ENCODE assay signal across 15 cellular contexts in genomic region chr19:47625650-47626049, GRCh38. TPM values are rescaled to one million over a fixed set of nuclear protein-coding genes. Genes with fewer than 3 reads are reported as not detected.
DNase-seq lines count a peak whose midpoint lies in the region; ATAC-seq and FAIRE-seq lines count a peak whose summit lies in the region.
"Had no signal": no experiment of that assay in that cellular context is flagged by ENCODE, and none has a peak within 500 bp of the region (broad histone marks: within the 10 kb centered on the region; RNA-seq: fewer than 3 reads in every experiment).

No MANE protein-coding gene starts in this region.

- peaks cover 18% of the 10 kb centered on the region for H3K4me1 Mint-ChIP-seq in memory B cell

- H3K4me3 Mint-ChIP-seq in memory B cell = no peak overlapping the region
- H3K4me3 Mint-ChIP-seq: activated B cell treated with CpG ODN at 0.5 μM for 24 hours; activated naive CD4-positive, alpha-beta T cell treated with anti-CD3 and anti-CD28 coated beads, Interleukin-2, amount 10 ng/mL, durations not matched to agents 7 days and 5 days had no signal

- H3K9me3 Mint-ChIP-seq in memory B cell = no peaks in the 10 kb centered on the region
- H3K9me3 Mint-ChIP-seq: activated B cell treated with CpG ODN at 0.5 μM for 24 hours; activated naive CD4-positive, alpha-beta T cell treated with anti-CD3 and anti-CD28 coated beads, Interleukin-2, amount 10 ng/mL, durations not matched to agents 7 days and 5 days had no signal

- peaks cover 27% of the 10 kb centered on the region for H3K4me1 ChIP-seq in HUES64 (ENCODE audit: insufficient read depth, low read length)
- peaks cover 28 to 35% of the 10 kb centered on the region in 2 donors for H3K4me1 ChIP-seq in duodenal mucosa (ENCODE audit: control insufficient read depth in 1 of 2, insufficient read depth in 2 of 2, low read length in 2 of 2)
- H3K4me1 ChIP-seq in small intestine (ENCODE audit: control insufficient read depth in 2 of 2, insufficient read depth in 1 of 2, low read depth in 1 of 2, low read length in 1 of 2) = peaks cover 2 to 3% of the 10 kb centered on the region in 2 donors
- H3K4me1 ChIP-seq: prostate gland had no signal

- H3K27ac ChIP-seq in HUES64 (ENCODE audit: low read depth, low read length) (0 out of 2 replicates have a peak overlapping the region, but pooled peaks have one; percentile 13), duodenal mucosa (ENCODE audit: low read depth, low read length) (peak overlapping the region; percentile 13), small intestine (ENCODE audit: low read depth in 1 of 2, low read length in 1 of 2) (peak overlapping the region; percentile 3 to 55)
- H3K27ac ChIP-seq: foreskin keratinocyte, prostate gland had no signal

- H3K27me3 ChIP-seq in HUES64 (ENCODE audit: insufficient read depth, low read length) (no peaks in the 10 kb centered on the region), duodenal mucosa (ENCODE audit: control insufficient read depth in 1 of 2, insufficient read depth in 2 of 2, low read length in 2 of 2) (no peaks in the 10 kb centered on the region), small intestine (ENCODE audit: control insufficient read depth in 2 of 2, insufficient read depth in 2 of 2, low read length in 2 of 2) (no peaks in the 10 kb centered on the region)
- H3K27me3 ChIP-seq: foreskin keratinocyte, stomach had no signal

- no peak for ATAC-seq in memory B cell (ENCODE audit: low read depth)
- ATAC-seq in HG02642 (IDR thresholded peaks at IDR 0.05; ENCODE audit: poor library complexity, unreplicated experiment) = no peak
- no peak for ATAC-seq in left colon
- ATAC-seq: foreskin keratinocyte had no signal

- FAIRE-seq in small intestine (lab: Jason Lieb, UNC) = no peak

- intact Hi-C loops in left colon (cut with DNase I, micrococcal nuclease) = no loop called here

- no peaks in the 10 kb centered on the region for H3K9me3 ChIP-seq in HUES64 (ENCODE audit: insufficient read depth, low read depth, low read length)
- H3K9me3 ChIP-seq in duodenal mucosa (ENCODE audit: control insufficient read depth in 1 of 2, low read length in 2 of 2) = no peaks in the 10 kb centered on the region
- H3K9me3 ChIP-seq in small intestine (ENCODE audit: control insufficient read depth, low read depth) = no peaks in the 10 kb centered on the region
- H3K9me3 ChIP-seq: prostate gland, stomach had no signal

- H3K36me3 Mint-ChIP-seq in memory B cell = peaks cover 25% of the 10 kb centered on the region
- H3K36me3 Mint-ChIP-seq: activated naive CD4-positive, alpha-beta T cell treated with anti-CD3 and anti-CD28 coated beads, Interleukin-2, amount 10 ng/mL, durations not matched to agents 7 days and 5 days had no signal

- H3K4me3 ChIP-seq in HUES64 (ENCODE audit: low read length) = no peak overlapping the region
- H3K4me3 ChIP-seq in duodenal mucosa (ENCODE audit: low read depth in 1 of 2, low read length in 2 of 2) = no peak overlapping the region
- no peak overlapping the region for H3K4me3 ChIP-seq in small intestine (ENCODE audit: low read depth in 1 of 2, low read length in 2 of 2)
- H3K4me3 ChIP-seq: prostate gland, stomach had no signal

- H3K36me3 ChIP-seq in HUES64 (ENCODE audit: insufficient read depth, low read length) = peaks cover 3% of the 10 kb centered on the region; the same call in 1 of the 2 replicates
- no peaks in the 10 kb centered on the region for H3K36me3 ChIP-seq in duodenal mucosa (ENCODE audit: control insufficient read depth in 1 of 2, insufficient read depth in 2 of 2, low read length in 2 of 2)
- no peaks in the 10 kb centered on the region for H3K36me3 ChIP-seq in small intestine (ENCODE audit: control insufficient read depth in 2 of 2, insufficient read depth in 2 of 2, low read length in 2 of 2)
- H3K36me3 ChIP-seq: prostate gland had no signal

- H3K27ac Mint-ChIP-seq in memory B cell = peak overlapping the region; percentile 48
- H3K27ac Mint-ChIP-seq: activated B cell treated with CpG ODN at 0.5 μM for 24 hours; activated naive CD4-positive, alpha-beta T cell treated with anti-CD3 and anti-CD28 coated beads, Interleukin-2, amount 10 ng/mL, durations not matched to agents 7 days and 5 days had no signal

- no peak for DNase-seq in memory B cell (ENCODE audit: low spot score in 2 of 2)
- no peak for DNase-seq in small intestine
- no peak for DNase-seq in dermis blood vessel endothelial cell
- no peak for DNase-seq in left colon
- DNase-seq: activated B cell treated with CpG ODN at 0.5 μM for 24 hours; activated naive CD4-positive, alpha-beta T cell treated with anti-CD3 and anti-CD28 coated beads, Interleukin-2, amount 10 ng/mL, durations not matched to agents 7 days and 5 days; foreskin keratinocyte; NCI-H1048; NCI-H2171; stomach; T-helper 1 cell had no signal

- H3K27me3 Mint-ChIP-seq in memory B cell = no peaks in the 10 kb centered on the region
- H3K27me3 Mint-ChIP-seq: activated B cell treated with CpG ODN at 0.5 μM for 24 hours; activated naive CD4-positive, alpha-beta T cell treated with anti-CD3 and anti-CD28 coated beads, Interleukin-2, amount 10 ng/mL, durations not matched to agents 7 days and 5 days had no signal

- WGBS in HUES64 = 85% methylated on average over 7 of the region's 7 CpGs
- 64 to 73% (median 67%) methylated on average over 6 to 7 of the region's 7 CpGs for WGBS in small intestine, 3 donors

- H3K9ac ChIP-seq in HUES64 (ENCODE audit: low read depth, low read length) = no peak overlapping the region
- H3K9ac ChIP-seq in duodenal mucosa (ENCODE audit: low read depth in 1 of 2, low read length in 2 of 2) = peak overlapping the region in 1 of 2 donors; percentile 41

RNA-seq across cellular contexts. Expression of gene BICRA, which starts 16.7 kb away (rescaled TPM):
- polyA plus RNA-seq in HUES64 (2013, experiment 1 of 2) = 15.9 TPM
- 15.2 TPM for polyA plus RNA-seq in HUES64 (2013, experiment 2 of 2)
- 1 to 10 TPM; 4.3 to 8.7 (median 8.1) TPM for polyA plus RNA-seq in small intestine
- total RNA-seq in dermis blood vessel endothelial cell (12.2 and 12.9 TPM in 2 replicates), left colon (10 to 100 TPM; 14.9 to 16.8 TPM)

RNA-seq across cellular contexts. Expression of gene ZNF541, which starts 52.7 kb away (rescaled TPM):
- polyA plus RNA-seq in HUES64 (2013, experiment 1 of 2) = not detected
- not detected for polyA plus RNA-seq in HUES64 (2013, experiment 2 of 2)
- polyA plus RNA-seq in small intestine = under 1 TPM in 1 of 3 donors, not detected in 2; 0.30 TPM
- 0.33 and 1.2 TPM in 2 replicates for total RNA-seq in dermis blood vessel endothelial cell
- under 1 TPM in 1 of 2 donors, not detected in 1; 0.11 TPM for total RNA-seq in left colon
- total RNA-seq: activated B cell treated with CpG ODN at 0.5 μM for 24 hours, foreskin keratinocyte had no signal
- polyA plus RNA-seq: foreskin keratinocyte had no signal
